In the genomic region with DNA sequence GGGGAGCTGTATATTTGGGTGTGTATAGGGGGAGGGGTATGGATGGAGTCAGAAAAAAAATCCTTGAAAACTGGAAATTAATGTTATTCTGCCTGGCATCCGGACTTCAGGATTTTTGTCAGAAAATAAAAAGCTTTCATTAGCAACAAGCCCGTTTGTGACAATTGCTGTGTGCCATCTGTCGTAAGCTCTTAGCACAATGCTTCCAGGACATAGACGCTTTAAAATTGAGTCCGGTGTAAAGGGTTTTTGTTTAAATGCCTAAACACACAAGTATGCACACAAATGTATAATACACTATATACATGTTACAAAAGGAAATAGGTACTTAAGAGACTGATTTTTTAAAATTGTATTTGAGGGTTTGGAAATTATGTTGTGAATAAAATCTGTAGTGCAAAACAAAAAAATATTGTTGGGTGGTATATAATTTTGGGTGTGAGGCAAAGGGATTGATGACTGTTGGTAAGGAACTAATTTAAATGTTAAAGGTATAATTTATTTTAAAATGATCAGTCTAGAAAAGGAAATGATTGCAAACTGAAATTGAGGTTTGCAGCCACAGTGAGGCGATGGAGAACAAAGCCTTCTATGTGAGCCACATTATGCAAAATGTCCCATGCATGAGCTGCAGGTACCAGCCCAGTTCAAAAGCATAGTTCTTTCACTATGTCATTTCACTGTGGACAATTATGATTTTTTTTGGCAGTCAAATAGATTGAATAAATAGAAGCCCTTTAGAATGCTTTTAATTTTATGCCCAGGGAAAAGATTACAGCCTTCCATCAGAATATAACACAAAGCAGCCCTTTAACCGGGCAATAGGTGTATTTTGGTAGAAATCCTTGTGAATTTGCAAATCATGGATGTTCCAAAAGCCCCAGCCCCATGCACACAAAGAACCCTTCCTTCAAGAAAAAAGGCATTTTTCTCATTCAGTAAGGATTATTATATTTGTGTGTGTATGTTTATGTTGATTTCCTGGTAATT, we compare ENCODE assay signal across 8 cellular contexts. TPM values are rescaled to one million over a fixed set of nuclear protein-coding genes. Genes with fewer than 3 reads are reported as not detected.
A peak's percentile ranks its signal among the peaks of the same experiment; 100 is the strongest.
DNase-seq lines count a peak whose midpoint lies in the region; ATAC-seq, FAIRE-seq and TF ChIP-seq lines count a peak whose summit lies in the region.

No MANE protein-coding gene starts in this region.

- no peak for TF ChIP-seq POLR2A in erythroblast (IDR thresholded peaks at IDR 0.05; ENCODE audit: low read length)

- peaks cover 8% of the 10 kb centered on the region for H4K20me1 ChIP-seq in neural progenitor cell (ENCODE audit: low read depth)

- H3F3A ChIP-seq in neural progenitor cell (ENCODE audit: low read depth), result peaks cover 12% of the 10 kb centered on the region

- POLR2A ChIA-PET in CD8-positive, alpha-beta T cell (lab: Charles Lee), result no interaction called here

- H3K9me3 ChIP-seq in neural progenitor cell (ENCODE audit: low read depth), result no peaks in the 10 kb centered on the region
- H3K9me3 ChIP-seq in CD8-positive, alpha-beta T cell (ENCODE audit: low read length), result no peaks in the 10 kb centered on the region

- H3K4me1 Mint-ChIP-seq in neural progenitor cell, result peaks cover 31% of the 10 kb centered on the region
- H3K4me1 Mint-ChIP-seq in CD8-positive, alpha-beta T cell (ENCODE audit: low read depth), result peaks cover 13% of the 10 kb centered on the region

- H2AFZ ChIP-seq in neural progenitor cell (replicated peaks), result peak overlapping the region; percentile 83

- peaks cover 2% of the 10 kb centered on the region for H3K27me3 Mint-ChIP-seq in neural progenitor cell (ENCODE audit: insufficient read depth, low read depth)
- H3K27me3 Mint-ChIP-seq in CD8-positive, alpha-beta T cell (ENCODE audit: low read depth), result peaks cover 44% of the 10 kb centered on the region

- H3K36me3 ChIP-seq in neural progenitor cell, result no peaks in the 10 kb centered on the region
- no peaks in the 10 kb centered on the region for H3K36me3 ChIP-seq in CD8-positive, alpha-beta T cell (ENCODE audit: insufficient read depth, low read length)

- H3K4me2 ChIP-seq in neural progenitor cell, result peak overlapping the region; percentile 84

- peak overlapping the region; percentile 97 for H3K4me3 Mint-ChIP-seq in neural progenitor cell
- H3K4me3 Mint-ChIP-seq in CD8-positive, alpha-beta T cell, result no peak overlapping the region

- H3K9ac ChIP-seq in neural progenitor cell, result peak overlapping the region; percentile 52

- TF ChIP-seq CTCF in neural progenitor cell (IDR thresholded peaks at IDR 0.05), result peak; percentile 60
- TF ChIP-seq CTCF in CD8-positive, alpha-beta T cell (IDR thresholded peaks at IDR 0.05), result no peak

- H3K27ac Mint-ChIP-seq in neural progenitor cell, result peak overlapping the region; percentile 90
- H3K27ac Mint-ChIP-seq in CD8-positive, alpha-beta T cell, result no peak overlapping the region

- DNase-seq in COLO668 (lab: John Stamatoyannopoulos, UW; ENCODE audit: unreplicated experiment), result peak; percentile 39
- peak; percentile 6 to 19 for DNase-seq in Kasumi-1 (lab: John Stamatoyannopoulos, UW)
- no peak for DNase-seq in RCC 7860 (ENCODE audit: low spot score)
- peak; percentile 1 to 2 for DNase-seq in erythroblast (lab: John Stamatoyannopoulos, UW)
- peak; percentile 38 for DNase-seq in neural progenitor cell (ENCODE audit: low spot score)
- DNase-seq in activated CD8-positive, alpha-beta memory T cell treated with anti-CD3 and anti-CD28 coated beads for 24 hours, result no peak
- no peak for DNase-seq in CD8-positive, alpha-beta T cell

- peak; percentile 33 for ATAC-seq in GM18873 (IDR thresholded peaks at IDR 0.05; ENCODE audit: low FRiP score, unreplicated experiment)
- no peak for ATAC-seq in CD8-positive, alpha-beta T cell

- H3K79me2 ChIP-seq in neural progenitor cell (ENCODE audit: low read depth), result peaks cover 62% of the 10 kb centered on the region

- intact Hi-C loops in CD8-positive, alpha-beta T cell (cut with DNase I, micrococcal nuclease), result no loop called here

- peaks cover 17% of the 10 kb centered on the region for H3K4me1 ChIP-seq in neural progenitor cell
- H3K4me1 ChIP-seq in CD8-positive, alpha-beta T cell (ENCODE audit: insufficient read depth, low read length), result peaks cover 9% of the 10 kb centered on the region

- peak; percentile 69 for FAIRE-seq in RCC 7860 (lab: Jason Lieb, UNC)

- H3K4me3 ChIP-seq in neural progenitor cell, result peak overlapping the region; percentile 78
- no peak overlapping the region for H3K4me3 ChIP-seq in CD8-positive, alpha-beta T cell (ENCODE audit: low read depth, low read length)

- H3K9me3 Mint-ChIP-seq in neural progenitor cell, result peaks cover 11% of the 10 kb centered on the region
- no peaks in the 10 kb centered on the region for H3K9me3 Mint-ChIP-seq in CD8-positive, alpha-beta T cell

- H3K36me3 Mint-ChIP-seq in neural progenitor cell, result peaks cover 20% of the 10 kb centered on the region
- no peaks in the 10 kb centered on the region for H3K36me3 Mint-ChIP-seq in CD8-positive, alpha-beta T cell

- CTCF ChIA-PET in CD8-positive, alpha-beta T cell (lab: Charles Lee), result interaction anchor here (1.6 kb wide), 1 partner anchor 8 kb away, joined by 6 read pairs; no protein-coding TSS in a partner anchor

- no peak overlapping the region for H3K27ac ChIP-seq in neural progenitor cell
- no peak overlapping the region for H3K27ac ChIP-seq in CD8-positive, alpha-beta T cell (ENCODE audit: low read depth, low read length)

- H3K27me3 ChIP-seq in neural progenitor cell, result no peaks in the 10 kb centered on the region
- H3K27me3 ChIP-seq in CD8-positive, alpha-beta T cell (ENCODE audit: insufficient read depth, low read length), result no peaks in the 10 kb centered on the region

RNA-seq across cellular contexts. Expression of a gene that starts 1.5 kb away (rescaled TPM):
- 95.0 and 102 TPM in 2 replicates for total RNA-seq in neural progenitor cell (ENCODE audit: low replicate concordance)
- total RNA-seq in CD8-positive, alpha-beta T cell, result not detected

Comparison
In these comparisons a context has a peak if more than half of its experiments do, and no peak if none do; other contexts are left out.
1. DNase-seq: peak in COLO668 (single experiment), Kasumi-1 (2 of 2), erythroblast (2 of 2) and neural progenitor cell (single experiment); none in RCC 7860 (single experiment), activated CD8-positive, alpha-beta memory T cell treated with anti-CD3 and anti-CD28 coated beads for 24 hours (single experiment) and CD8-positive, alpha-beta T cell (0 of 7).
2. RNA of a gene that starts 1.5 kb away (total RNA-seq): 95.0 to 102 TPM in neural progenitor cell; not detected in CD8-positive, alpha-beta T cell; every median in the first group is over 10 times any median in the second.